ENCODE assay signal across 1 cellular context in genomic region chr19:34173145-34173956, GRCh38.
TF ChIP-seq lines count a peak whose summit lies in the region.

No MANE protein-coding gene starts in this region.

TF ChIP-seq in HepG2, 621 proteins besides CTCF, POLR2A, EP300 and RAD21 (continued from another document and continues in another):
- TF ChIP-seq TGIF2 (CRISPR knock-in tag; IDR thresholded peaks at IDR 0.05) (0 out of 2 replicates have a peak, but pooled peaks have one; percentile 62), RFX1 (IDR thresholded peaks at IDR 0.05) (no peak), EZH2 (conservative IDR thresholded peaks at IDR 0.05; ENCODE audit: low read depth, low read length) (no peak), ZNF318 (CRISPR knock-in tag; IDR thresholded peaks at IDR 0.05) (0 out of 2 replicates have a peak, but pooled peaks have one; percentile 43), SSRP1 (CRISPR knock-in tag; IDR thresholded peaks at IDR 0.05) (0 out of 2 replicates have a peak, but pooled peaks have one; percentile 28), KLF15 (CRISPR knock-in tag; IDR thresholded peaks at IDR 0.05; ENCODE audit: borderline replicate concordance) (0 out of 2 replicates have a peak, but pooled peaks have one; percentile 53), LCORL (IDR thresholded peaks at IDR 0.05) (no peak), LCORL (CRISPR knock-in tag; IDR thresholded peaks at IDR 0.05) (peak; percentile 67; the same call in 1 of the 2 replicates), ZNF704 (CRISPR knock-in tag; IDR thresholded peaks at IDR 0.05; ENCODE audit: borderline replicate concordance) (no peak; the same call in 1 of the 2 replicates), POLR2AphosphoS2 (IDR thresholded peaks at IDR 0.05; ENCODE audit: low read depth, low read length) (no peak), ZNF639 (CRISPR knock-in tag; conservative IDR thresholded peaks at IDR 0.05) (peak; percentile 43; the same call in 1 of the 2 replicates), ARID5B (CRISPR knock-in tag; IDR thresholded peaks at IDR 0.05) (peak; percentile 62), ZNF687 (CRISPR knock-in tag; IDR thresholded peaks at IDR 0.05) (peak; percentile 67), RFXAP (CRISPR knock-in tag; IDR thresholded peaks at IDR 0.05; ENCODE audit: borderline replicate concordance) (peak; percentile 35; the same call in 1 of the 2 replicates), ZSCAN20 (CRISPR knock-in tag; IDR thresholded peaks at IDR 0.05; ENCODE audit: borderline replicate concordance) (0 out of 2 replicates have a peak, but pooled peaks have one; percentile 17), TCF7 (IDR thresholded peaks at IDR 0.05; ENCODE audit: low read depth) (peak; percentile 65), ZNF256 (CRISPR knock-in tag; conservative IDR thresholded peaks at IDR 0.05) (peak; percentile 81; the same call in 1 of the 2 replicates), ZNF253 (CRISPR knock-in tag; IDR thresholded peaks at IDR 0.05; ENCODE audit: borderline replicate concordance) (0 out of 2 replicates have a peak, but pooled peaks have one; percentile 50), GATAD1 (CRISPR knock-in tag; IDR thresholded peaks at IDR 0.05) (peak; percentile 43; the same call in 1 of the 2 replicates), ZNF121 (CRISPR knock-in tag; IDR thresholded peaks at IDR 0.05) (no peak), MYPOP (CRISPR knock-in tag; IDR thresholded peaks at IDR 0.05) (peak; percentile 56; the same call in 1 of the 2 replicates), CEBPB (IDR thresholded peaks at IDR 0.05; ENCODE audit: borderline replicate concordance, low read depth, low read length) (peak; percentile 92), SRF (IDR thresholded peaks at IDR 0.05; ENCODE audit: low read depth, low read length) (no peak), FOXP1 (IDR thresholded peaks at IDR 0.05) (no peak), FOXP1 (CRISPR knock-in tag; IDR thresholded peaks at IDR 0.05) (peak; percentile 58), ZNF605 (CRISPR knock-in tag; IDR thresholded peaks at IDR 0.05) (peak; percentile 91), KLF12 (CRISPR knock-in tag; IDR thresholded peaks at IDR 0.05; ENCODE audit: borderline replicate concordance) (peak; percentile 62; the same call in 1 of the 2 replicates), ZBTB33 (CRISPR knock-in tag; IDR thresholded peaks at IDR 0.05) (0 out of 2 replicates have a peak, but pooled peaks have one; percentile 45), GRHL1 (CRISPR knock-in tag; conservative IDR thresholded peaks at IDR 0.05) (no peak), ZNF350 (CRISPR knock-in tag; IDR thresholded peaks at IDR 0.05; ENCODE audit: borderline replicate concordance, low read depth) (peak; percentile 45; the same call in 1 of the 2 replicates)
